ENCODE assay signal across 8 cellular contexts in the genomic region with DNA sequence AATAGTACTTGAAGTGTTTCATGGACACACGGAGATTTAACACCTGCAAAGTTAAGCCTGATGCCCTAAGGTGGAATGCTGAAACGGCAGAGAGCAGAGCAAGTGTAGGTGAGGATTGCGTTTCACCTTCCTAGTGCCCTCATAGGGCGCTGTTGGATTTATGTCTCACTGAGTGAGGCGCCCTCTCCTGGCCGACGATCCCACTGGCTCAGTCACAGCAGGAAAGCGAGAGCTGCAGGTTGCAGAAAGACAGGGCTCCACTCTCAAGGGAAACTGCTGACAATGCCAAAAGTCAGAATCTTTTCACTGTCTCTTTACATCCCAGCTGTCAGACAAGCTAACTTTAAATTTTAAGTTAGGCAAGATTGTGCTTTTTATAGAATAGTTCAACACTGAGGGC.
A peak's percentile ranks its signal among the peaks of the same experiment; 100 is the strongest.
DNase-seq lines count a peak whose midpoint lies in the region; ATAC-seq and TF ChIP-seq lines count a peak whose summit lies in the region.
"Not testable (repeated sequence)": the region's sequence is repeated elsewhere in the genome, so short reads cannot be mapped to it uniquely, and the experiment has no call there.

No MANE protein-coding gene starts in this region.

- not testable (repeated sequence) for H3K27me3 ChIP-seq in SU-DHL-6 (ENCODE audit: low read length); body of pancreas

- not testable (repeated sequence) for H3K4me2 ChIP-seq in SU-DHL-6 (ENCODE audit: low read depth, low read length, poor library complexity, severe bottlenecking)

- H3K4me1 Mint-ChIP-seq in Calu3 (ENCODE audit: low read depth, unreplicated experiment); stimulated activated naive CD8-positive, alpha-beta T cell treated with anti-CD3 and anti-CD28 coated beads, Interleukin-15, amount 100 ng/mL, for 72 hours: not testable (repeated sequence)

- intact Hi-C loops in Calu3 (cut with micrococcal nuclease; ENCODE audit: unreplicated experiment); body of pancreas (cut with DNase I); left ventricle myocardium superior (cut with micrococcal nuclease): not testable (repeated sequence)

- not testable (repeated sequence) for H3K9me3 Mint-ChIP-seq in Calu3 (ENCODE audit: low read depth, unreplicated experiment); stimulated activated naive CD8-positive, alpha-beta T cell treated with anti-CD3 and anti-CD28 coated beads, Interleukin-15, amount 100 ng/mL, for 72 hours

- H3K27ac Mint-ChIP-seq in Calu3 (ENCODE audit: unreplicated experiment); stimulated activated naive CD8-positive, alpha-beta T cell treated with anti-CD3 and anti-CD28 coated beads, Interleukin-15, amount 100 ng/mL, for 72 hours: not testable (repeated sequence)

- not testable (repeated sequence) for H2AFZ ChIP-seq in SU-DHL-6 (ENCODE audit: low read depth, low read length, severe bottlenecking)

- H3K79me2 ChIP-seq in SU-DHL-6 (ENCODE audit: insufficient read depth, low read length), result not testable (repeated sequence)

- H3K27ac ChIP-seq in SU-DHL-6 (ENCODE audit: low read depth, low read length); body of pancreas: not testable (repeated sequence)

- not testable (repeated sequence) for H3K4me3 ChIP-seq in LNCaP clone FGC (ENCODE audit: low read depth, low read length); SU-DHL-6 (ENCODE audit: insufficient read depth, low read length, poor library complexity, severe bottlenecking); body of pancreas

- H4K20me1 ChIP-seq in SU-DHL-6 (ENCODE audit: low read depth, low read length), result not testable (repeated sequence)

- CTCF ChIA-PET in Calu3 (lab: Charles Lee), result not testable (repeated sequence)

- not testable (repeated sequence) for BruUV-seq in Calu3 (replicated peaks; lab: Mats Ljungman, UMichigan)

- H3K27me3 Mint-ChIP-seq in Calu3 (ENCODE audit: unreplicated experiment); stimulated activated naive CD8-positive, alpha-beta T cell treated with anti-CD3 and anti-CD28 coated beads, Interleukin-15, amount 100 ng/mL, for 72 hours: not testable (repeated sequence)

- not testable (repeated sequence) for TF ChIP-seq POLR2A in body of pancreas (IDR thresholded peaks at IDR 0.05)

- H3K9me3 ChIP-seq in SU-DHL-6 (ENCODE audit: insufficient read depth, low read length); body of pancreas: not testable (repeated sequence)

- not testable (repeated sequence) for ATAC-seq in body of pancreas; left ventricle myocardium superior; stimulated activated naive CD8-positive, alpha-beta T cell treated with anti-CD3 and anti-CD28 coated beads, Interleukin-15, amount 100 ng/mL, for 72 hours

- H3K4me3 Mint-ChIP-seq in Calu3 (ENCODE audit: low read depth, unreplicated experiment), result not testable (repeated sequence)
- peak overlapping the region in 1 of 2 donors; percentile 39 for H3K4me3 Mint-ChIP-seq in stimulated activated naive CD8-positive, alpha-beta T cell treated with anti-CD3 and anti-CD28 coated beads, Interleukin-15, amount 100 ng/mL, for 72 hours

- H3K36me3 Mint-ChIP-seq in Calu3 (ENCODE audit: insufficient read depth, unreplicated experiment), result not testable (repeated sequence)

- H3K9ac ChIP-seq in SU-DHL-6 (ENCODE audit: low read length), result not testable (repeated sequence)

- H3K9me2 ChIP-seq in SU-DHL-6 (replicated peaks; ENCODE audit: insufficient read depth, low read length), result not testable (repeated sequence)

- not testable (repeated sequence) for H3K36me3 ChIP-seq in SU-DHL-6 (ENCODE audit: low read length); body of pancreas (replicated peaks in 1 of 2; ENCODE audit: insufficient read depth in 1 of 2, low read depth in 2 of 2)

- H3K4me1 ChIP-seq in body of pancreas, result not testable (repeated sequence)

- WGBS in body of pancreas, 2 donors, result 1% methylated on average over 8 of the region's 8 CpGs; no CpG with 5 or more reads in 1 of the 2 donors

- not testable (repeated sequence) for H3F3A ChIP-seq in SU-DHL-6 (ENCODE audit: insufficient read depth)

- peak; percentile 17 for DNase-seq in Calu3
- DNase-seq in LNCaP clone FGC (ENCODE audit: low read depth), result not testable (repeated sequence)
- DNase-seq in activated T-cell treated with anti-CD3 and anti-CD28 coated beads for 24 hours (ENCODE audit: low read depth), result peak; percentile 22
- DNase-seq in body of pancreas, result peak; percentile 41 to 59 (median 54)
- DNase-seq in left ventricle myocardium superior, result peak; percentile 29
- peak; percentile 9 for DNase-seq in retina
- DNase-seq in stimulated activated naive CD8-positive, alpha-beta T cell treated with anti-CD3 and anti-CD28 coated beads, Interleukin-15, amount 100 ng/mL, for 72 hours, result peak; percentile 26 to 51

- not testable (repeated sequence) for TF ChIP-seq CTCF in Calu3 (IDR thresholded peaks at IDR 0.05; ENCODE audit: unreplicated experiment)
- TF ChIP-seq CTCF in LNCaP clone FGC (IDR thresholded peaks at IDR 0.05; ENCODE audit: control insufficient read depth, extremely low read depth, insufficient read depth), result peak; percentile 55
- peak; percentile 16 for TF ChIP-seq CTCF in SU-DHL-6 (IDR thresholded peaks at IDR 0.05; ENCODE audit: insufficient read depth, low read length, poor library complexity, severe bottlenecking)
- TF ChIP-seq CTCF in body of pancreas (IDR thresholded peaks at IDR 0.05), result peak; percentile 8 to 57 (median 48)
